In the genomic region with DNA sequence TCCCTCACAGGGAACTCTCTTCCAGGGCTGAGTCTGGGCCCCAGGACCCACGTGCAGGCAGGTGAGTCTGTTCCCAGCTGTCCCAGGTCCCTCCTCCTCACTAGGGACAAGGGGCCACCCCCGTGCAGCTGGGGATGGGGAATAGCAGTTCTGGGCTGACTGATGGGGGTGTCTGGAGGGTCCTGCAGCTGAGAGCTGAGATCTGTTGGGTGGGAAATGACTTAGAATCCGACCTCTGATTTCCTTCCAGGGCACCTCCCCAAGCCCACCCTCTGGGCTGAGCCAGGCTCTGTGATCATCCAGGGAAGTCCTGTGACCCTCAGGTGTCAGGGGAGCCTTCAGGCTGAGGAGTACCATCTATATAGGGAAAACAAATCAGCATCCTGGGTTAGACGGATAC, we compare ENCODE assay signal across 19 cellular contexts. TPM values are rescaled to one million over a fixed set of nuclear protein-coding genes. Genes with fewer than 3 reads are reported as not detected.
DNase-seq lines count a peak whose midpoint lies in the region; ATAC-seq and TF ChIP-seq lines count a peak whose summit lies in the region.
"Had no signal": no experiment of that assay in that cellular context is flagged by ENCODE, and none has a peak within 500 bp of the region (broad histone marks: within the 10 kb centered on the region; RNA-seq: fewer than 3 reads in every experiment).

No MANE protein-coding gene starts in this region.

- TF ChIP-seq EP300 in suprapubic skin (IDR thresholded peaks at IDR 0.05): no peak

- H3K79me2 ChIP-seq in OCI-LY7 (ENCODE audit: insufficient read depth, low read depth, low read length): no peaks in the 10 kb centered on the region

- POLR2A ChIA-PET in OCI-LY7 (lab: Charles Lee): no interaction called here

- H3K36me3 ChIP-seq in OCI-LY7 (ENCODE audit: insufficient read depth, low read length) (no peaks in the 10 kb centered on the region), thoracic aorta (no peaks in the 10 kb centered on the region), suprapubic skin (no peaks in the 10 kb centered on the region)
- H3K36me3 ChIP-seq: SJCRH30 had no signal

- H3K4me2 ChIP-seq in OCI-LY7 (ENCODE audit: low read length): peak overlapping the region; percentile 54; the same call in 1 of the 2 replicates
- H3K4me2 ChIP-seq: A549 had no signal

- TF ChIP-seq POLR2A in suprapubic skin (IDR thresholded peaks at IDR 0.05): no peak

- H3K27ac Mint-ChIP-seq in CD14-positive monocyte (peak overlapping the region; percentile 96 to 99 (median 97)), memory B cell (no peak overlapping the region)
- H3K27ac Mint-ChIP-seq in activated naive CD4-positive, alpha-beta T cell treated with anti-CD3 and anti-CD28 coated beads for 36 hours: no peak overlapping the region

- H3K4me1 Mint-ChIP-seq in CD14-positive monocyte (peaks cover 76% of the 10 kb centered on the region), memory B cell (peaks cover 19% of the 10 kb centered on the region)
- H3K4me1 Mint-ChIP-seq in activated naive CD4-positive, alpha-beta T cell treated with anti-CD3 and anti-CD28 coated beads for 36 hours (ENCODE audit: low read depth): no peaks in the 10 kb centered on the region

- H3K9me2 ChIP-seq in OCI-LY7 (ENCODE audit: insufficient read depth, low read length): no peaks in the 10 kb centered on the region

- H3K27me3 ChIP-seq in thoracic aorta (replicated peaks; ENCODE audit: insufficient read depth) (no peaks in the 10 kb centered on the region), suprapubic skin (no peaks in the 10 kb centered on the region)
- H3K27me3 ChIP-seq: SJCRH30 had no signal

- CTCF ChIA-PET in OCI-LY7 (lab: Charles Lee; ENCODE audit: unreplicated experiment): no interaction called here
- CTCF ChIA-PET in activated naive CD4-positive, alpha-beta T cell treated with anti-CD3 and anti-CD28 coated beads for 36 hours (lab: Charles Lee): no interaction called here

- no peaks in the 10 kb centered on the region for H3K9me3 ChIP-seq in OCI-LY7 (ENCODE audit: low read length)
- H3K9me3 ChIP-seq in thoracic aorta: no peaks in the 10 kb centered on the region
- no peaks in the 10 kb centered on the region for H3K9me3 ChIP-seq in suprapubic skin
- H3K9me3 ChIP-seq: A549, SJCRH30 had no signal

- H3K27me3 Mint-ChIP-seq in CD14-positive monocyte (ENCODE audit: low read depth in 3 of 3): peaks cover 0 to 2% (median 2%) of the 10 kb centered on the region in 3 donors
- peaks cover 6% of the 10 kb centered on the region for H3K27me3 Mint-ChIP-seq in memory B cell
- H3K27me3 Mint-ChIP-seq in activated naive CD4-positive, alpha-beta T cell treated with anti-CD3 and anti-CD28 coated beads for 36 hours (ENCODE audit: low read depth): peaks cover 36% of the 10 kb centered on the region

- intact Hi-C loops in CD14-positive monocyte (cut with micrococcal nuclease) (loop anchor here in 1 of 2 donors (5.0 kb wide), 2 partner anchors 33 to 58 kb away; a partner anchor contains a TSS), OCI-LY7 (cut with micrococcal nuclease; ENCODE audit: unreplicated experiment) (no loop called here)
- intact Hi-C loops in activated naive CD4-positive, alpha-beta T cell treated with anti-CD3 and anti-CD28 coated beads for 36 hours (cut with micrococcal nuclease): no loop called here

- peaks cover 0 to 3% (median 1%) of the 10 kb centered on the region in 7 donors for H3K9me3 Mint-ChIP-seq in CD14-positive monocyte
- H3K9me3 Mint-ChIP-seq in memory B cell: no peaks in the 10 kb centered on the region
- no peaks in the 10 kb centered on the region for H3K9me3 Mint-ChIP-seq in activated naive CD4-positive, alpha-beta T cell treated with anti-CD3 and anti-CD28 coated beads for 36 hours

- BruUV-seq in OCI-LY7 (replicated peaks; lab: Mats Ljungman, UMichigan): no TSS peak

- TF ChIP-seq CTCF in CD14-positive monocyte (IDR thresholded peaks at IDR 0.05): no peak
- no peak for TF ChIP-seq CTCF in OCI-LY7 (conservative IDR thresholded peaks at IDR 0.05; ENCODE audit: low read length)
- no peak for TF ChIP-seq CTCF in thoracic aorta (IDR thresholded peaks at IDR 0.05)
- TF ChIP-seq CTCF in suprapubic skin (IDR thresholded peaks at IDR 0.05): no peak

- H3K4me3 ChIP-seq in OCI-LY7 (ENCODE audit: low read depth, low read length, poor library complexity, severe bottlenecking): no peak overlapping the region
- peak overlapping the region; percentile 36 for H3K4me3 ChIP-seq in thoracic aorta
- H3K4me3 ChIP-seq in suprapubic skin: no peak overlapping the region
- H3K4me3 ChIP-seq: A549, SJCRH30 had no signal

- no CpG with 5 or more reads among the region's 4 CpGs for WGBS in suprapubic skin

- H3K27ac ChIP-seq in OCI-LY7 (ENCODE audit: low read depth, low read length, poor library complexity, severe bottlenecking) (no peak overlapping the region), thoracic aorta (no peak overlapping the region), suprapubic skin (no peak overlapping the region)
- H3K27ac ChIP-seq: A549, SJCRH30 had no signal

- no peaks in the 10 kb centered on the region for H4K20me1 ChIP-seq in OCI-LY7 (ENCODE audit: insufficient read depth, low read length)

- peaks cover 22% of the 10 kb centered on the region for H3K4me1 ChIP-seq in OCI-LY7 (ENCODE audit: insufficient read depth, low read length, poor library complexity, severe bottlenecking)
- no peaks in the 10 kb centered on the region for H3K4me1 ChIP-seq in thoracic aorta (ENCODE audit: control insufficient read depth in 1 of 2, low read depth in 2 of 2)
- no peaks in the 10 kb centered on the region for H3K4me1 ChIP-seq in suprapubic skin
- H3K4me1 ChIP-seq: A549, SJCRH30 had no signal

- H3K4me3 Mint-ChIP-seq in CD14-positive monocyte: peak overlapping the region; percentile 92 to 96
- H3K4me3 Mint-ChIP-seq in memory B cell: peak overlapping the region; percentile 74
- H3K4me3 Mint-ChIP-seq in activated naive CD4-positive, alpha-beta T cell treated with anti-CD3 and anti-CD28 coated beads for 36 hours: no peak overlapping the region

- H3K36me3 Mint-ChIP-seq in CD14-positive monocyte: peaks cover 38 to 44% of the 10 kb centered on the region in 2 donors
- H3K36me3 Mint-ChIP-seq in memory B cell: no peaks in the 10 kb centered on the region
- no peaks in the 10 kb centered on the region for H3K36me3 Mint-ChIP-seq in activated naive CD4-positive, alpha-beta T cell treated with anti-CD3 and anti-CD28 coated beads for 36 hours (ENCODE audit: low read depth)

- no peak for DNase-seq in CD14-positive monocyte (ENCODE audit: low spot score)
- DNase-seq in OCI-LY7 (ENCODE audit: low spot score): no peak
- no peak for DNase-seq in memory B cell (ENCODE audit: low spot score in 2 of 2)
- DNase-seq in thoracic aorta (ENCODE audit: low spot score): no peak
- no peak for DNase-seq in HPDE6-E6E7 (ENCODE audit: extremely low spot score)
- DNase-seq in NCI-H2227 treated with DMSO at 0.1 percent for 48 hours (lab: John Stamatoyannopoulos, UW): no peak
- DNase-seq in activated naive CD4-positive, alpha-beta T cell treated with anti-CD3 and anti-CD28 coated beads for 36 hours: no peak
- no peak for DNase-seq in suprapubic skin (ENCODE audit: low spot score in 2 of 2)
- DNase-seq: COR-L47, DMS153, EL, MM.1S, NCI-H1105, NCI-H187, NCI-H446 treated with DMSO at 0.1 percent for 48 hours, PC-3, SJCRH30 had no signal

- 0 out of 2 replicates have a peak overlapping the region, but pooled peaks have one; percentile 72 for H2AFZ ChIP-seq in OCI-LY7 (ENCODE audit: low read length)

- ATAC-seq in memory B cell (ENCODE audit: low read depth) (no peak), thoracic aorta (ENCODE audit: insufficient number of reproducible peaks, low FRiP score, low read depth) (no peak)
- ATAC-seq: PC-3 had no signal

RNA-seq across cellular contexts. Expression of a gene that starts 0.5 kb away (rescaled TPM):
- 100 to 1,000 TPM; 377 to 451 TPM for polyA plus RNA-seq in CD14-positive monocyte
- total RNA-seq in OCI-LY7 (2014; rRNA removed; shearing (Covaris generic)): 0.38 and 0.44 TPM in 2 replicates
- total RNA-seq in OCI-LY7 (2022): 5.0 and 5.5 TPM in 2 replicates
- 1 to 10 TPM in 1 of 2 donors, under 1 TPM in 1; 0.68 to 3.1 TPM for total RNA-seq in thoracic aorta
- not detected for total RNA-seq in activated naive CD4-positive, alpha-beta T cell treated with anti-CD3 and anti-CD28 coated beads for 36 hours
- under 1 TPM in 1 of 4 donors, not detected in 3; 0.15 TPM for total RNA-seq in suprapubic skin
- total RNA-seq: H1, PC-3, SJCRH30 had no signal
- polyA plus RNA-seq: A549, H1 had no signal

RNA-seq across cellular contexts. Expression of a gene that starts 19.4 kb away (rescaled TPM):
- 100 to 1,000 TPM in 1 of 2 donors, 10 to 100 TPM in 1; 88.5 to 151 TPM for polyA plus RNA-seq in CD14-positive monocyte
- total RNA-seq in OCI-LY7 (2014; rRNA removed; shearing (Covaris generic)): not detected in 2 replicates
- not detected in 2 replicates for total RNA-seq in OCI-LY7 (2022)
- total RNA-seq in thoracic aorta: 1 to 10 TPM; 2.7 to 3.0 TPM
- not detected for total RNA-seq in activated naive CD4-positive, alpha-beta T cell treated with anti-CD3 and anti-CD28 coated beads for 36 hours
- total RNA-seq in suprapubic skin: not detected
- total RNA-seq: H1, PC-3, SJCRH30 had no signal
- polyA plus RNA-seq: A549, H1 had no signal

RNA-seq across cellular contexts. Expression of a gene that starts 56.2 kb away (rescaled TPM):
- 10 to 100 TPM; 27.2 to 60.6 TPM for polyA plus RNA-seq in CD14-positive monocyte
- not detected in 2 replicates for total RNA-seq in OCI-LY7 (2014; rRNA removed; shearing (Covaris generic))
- 4.5 and 5.8 TPM in 2 replicates for total RNA-seq in OCI-LY7 (2022)
- total RNA-seq in thoracic aorta: 10 to 100 TPM in 1 of 2 donors, 1 to 10 TPM in 1; 7.9 to 10.0 TPM
- total RNA-seq in activated naive CD4-positive, alpha-beta T cell treated with anti-CD3 and anti-CD28 coated beads for 36 hours: under 1 TPM in 1 of 2 experiments, not detected in 1; 0.36 TPM
- total RNA-seq in suprapubic skin: not detected
- total RNA-seq: H1, PC-3, SJCRH30 had no signal
- polyA plus RNA-seq: A549, H1 had no signal

Comparison
In these comparisons a context has a peak if more than half of its experiments do, and no peak if none do; other contexts are left out.
1. H3K27ac Mint-ChIP-seq: peak in CD14-positive monocyte (7 of 7); none in memory B cell (single experiment) and activated naive CD4-positive, alpha-beta T cell treated with anti-CD3 and anti-CD28 coated beads for 36 hours (single experiment).